Comparison of ENCODE assay signal across 24 cellular contexts in genomic region chr1:230235876-230236275, GRCh38.
"Had no signal": no experiment of that assay in that cellular context is flagged by ENCODE, and none has a peak within 500 bp of the region (broad histone marks: within the 10 kb centered on the region; RNA-seq: fewer than 3 reads in every experiment).

No MANE protein-coding gene starts in this region.

- H3K36me3 ChIP-seq: pancreas, thoracic aorta, vagina had no signal

- H3K9me3 ChIP-seq: lower lobe of right lung, mucosa of descending colon, pancreas, psoas muscle, right lobe of liver, stomach, thoracic aorta, tibial artery, vagina had no signal

- H2AFZ ChIP-seq: hepatocyte had no signal

- DNase-seq: heart right ventricle; kidney glomerular epithelial cell; left cardiac atrium; lower lobe of right lung; mammary epithelial cell; midbrain; mucosa of descending colon; naive thymus-derived CD4-positive, alpha-beta T cell; pancreas; psoas muscle; right lobe of liver; stimulated activated CD4-positive, alpha-beta T cell treated with anti-CD3 and anti-CD28 coated beads, Interleukin-12 subunit alpha, Interleukin-12 subunit beta, amount 100 ng/mL, for 4 hours; stimulated activated CD4-positive, alpha-beta T cell treated with anti-CD3 and anti-CD28 coated beads, Interleukin-15, amount 100 ng/mL, for 24 hours; stimulated activated CD4-positive, alpha-beta T cell treated with anti-CD3 and anti-CD28 coated beads, Interleukin-2, amount 100 ng/mL, for 24 hours; stimulated activated CD4-positive, alpha-beta T cell treated with anti-CD3 and anti-CD28 coated beads, Interleukin-4, amount 100 ng/mL, for 1 hour; stimulated activated naive B cell treated with anti-CD40 and anti-IgM and Interleukin-4, amounts not matched to agents 10 μg/mL and 1 μg/mL and 100 μg/mL, for 72 hours; stimulated activated naive CD8-positive, alpha-beta T cell treated with anti-CD3 and anti-CD28 coated beads, Interleukin-15, Interleukin-2, amounts not matched to agents 100 U/mL and 50 U/mL, for 24 hours; stomach; tibial artery had no signal

- H3K27me3 ChIP-seq: heart right ventricle, hepatocyte, pancreas, right lobe of liver, stomach, tibial artery, vagina had no signal

- H3K27ac ChIP-seq: heart right ventricle, hepatocyte, lower lobe of right lung, pancreas, psoas muscle, right lobe of liver, stomach, vagina had no signal

- ATAC-seq: heart right ventricle; left cardiac atrium; left lobe of liver; lower lobe of right lung; mucosa of descending colon; naive thymus-derived CD4-positive, alpha-beta T cell; natural killer cell treated with Interleukin-12 subunit alpha and Interleukin-12 subunit beta and Interleukin-15 and Interleukin-18, amount 100 ng/mL, for 72 hours; pancreas; psoas muscle; right lobe of liver; stimulated activated naive B cell treated with anti-CD40 and anti-IgM and Interleukin-4, amounts not matched to agents 10 μg/mL and 1 μg/mL and 100 μg/mL, for 72 hours; stimulated activated naive CD8-positive, alpha-beta T cell treated with anti-CD3 and anti-CD28 coated beads, Interleukin-15, Interleukin-2, amounts not matched to agents 100 U/mL and 50 U/mL, for 24 hours had no signal

- H3K79me2 ChIP-seq: hepatocyte had no signal

- H3K4me3 ChIP-seq: heart right ventricle, hepatocyte, lower lobe of right lung, mucosa of descending colon, pancreas, psoas muscle, right lobe of liver, stomach, thoracic aorta, tibial artery, vagina had no signal

- H3K4me1 ChIP-seq: right lobe of liver, vagina had no signal

- H3K4me2 ChIP-seq: hepatocyte had no signal
